ENCODE assay signal across 12 cellular contexts in the genomic region with DNA sequence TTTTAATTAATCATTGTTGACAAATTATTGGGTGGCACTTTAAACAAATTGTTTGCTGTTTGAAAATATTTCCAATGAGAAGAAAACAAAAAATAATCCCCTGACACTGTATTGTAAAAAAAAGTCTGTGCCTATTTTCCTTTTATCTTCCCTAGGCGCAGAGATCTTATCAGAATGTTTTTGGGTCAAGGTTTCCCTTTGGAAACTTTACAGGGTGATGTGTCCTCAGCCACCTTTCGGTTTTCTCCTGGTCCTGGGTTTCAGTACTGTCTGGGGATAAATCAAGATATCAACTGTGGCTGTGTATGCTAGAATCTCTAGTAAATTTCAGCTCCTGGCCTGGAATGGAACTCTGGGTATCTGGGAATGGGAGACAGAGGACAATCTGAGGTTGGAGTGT. TPM values are rescaled to one million over a fixed set of nuclear protein-coding genes. Genes with fewer than 3 reads are reported as not detected.
DNase-seq lines count a peak whose midpoint lies in the region; ATAC-seq and TF ChIP-seq lines count a peak whose summit lies in the region.
"Had no signal": no experiment of that assay in that cellular context is flagged by ENCODE, and none has a peak within 500 bp of the region (broad histone marks: within the 10 kb centered on the region; RNA-seq: fewer than 3 reads in every experiment).

No MANE protein-coding gene starts in this region.

- TF ChIP-seq CTCF in LNCaP clone FGC (IDR thresholded peaks at IDR 0.05; ENCODE audit: control insufficient read depth, extremely low read depth, insufficient read depth) (no peak), brain (conservative IDR thresholded peaks at IDR 0.05) (no peak), neural crest cell (conservative IDR thresholded peaks at IDR 0.05) (no peak)

- H3K9me3 ChIP-seq in ES-I3 (ENCODE audit: control insufficient read depth, insufficient read depth, low read length): no peaks in the 10 kb centered on the region

- H3K36me3 ChIP-seq in ES-I3 (ENCODE audit: insufficient read depth, low read length): 0 out of 2 replicates have a peak, but pooled peaks cover 4% of the 10 kb centered on the region

- DNase-seq in LNCaP clone FGC (ENCODE audit: low read depth): no peak
- DNase-seq in neural crest cell (ENCODE audit: low read depth, low spot score): no peak
- no peak for DNase-seq in GF-D8 (lab: John Stamatoyannopoulos, UW)
- no peak for DNase-seq in kidney glomerular epithelial cell (lab: John Stamatoyannopoulos, UW)
- no peak for DNase-seq in H4 (ENCODE audit: low spot score)
- DNase-seq: amygdala; midbrain; NCI-H1930; stimulated activated CD4-positive, alpha-beta T cell treated with anti-CD3 and anti-CD28 coated beads, Interleukin-4, amount 100 ng/mL, for 1 hour had no signal

- no peak for ATAC-seq in GM18498 (IDR thresholded peaks at IDR 0.05; ENCODE audit: unreplicated experiment)

- peaks cover 11 to 36% (median 26%) of the 10 kb centered on the region in 5 experiments for H3K9me3 Mint-ChIP-seq in brain
- peaks cover 9% of the 10 kb centered on the region for H3K9me3 Mint-ChIP-seq in neural crest cell

- 0 out of 2 replicates have a peak overlapping the region, but pooled peaks have one; percentile 7 for H3K4me3 ChIP-seq in LNCaP clone FGC (ENCODE audit: low read depth, low read length)

- peaks cover 44% of the 10 kb centered on the region for H3K36me3 Mint-ChIP-seq in brain
- peaks cover 44% of the 10 kb centered on the region for H3K36me3 Mint-ChIP-seq in neural crest cell (ENCODE audit: low read depth)

- H3K9ac ChIP-seq in ES-I3 (ENCODE audit: low read depth, low read length): peak overlapping the region; percentile 91

- H3K27ac Mint-ChIP-seq in brain (peak overlapping the region; percentile 10 to 98 (median 96)), neural crest cell (ENCODE audit: unreplicated experiment) (peak overlapping the region; percentile 62)

- H3K4me3 Mint-ChIP-seq in brain: peak overlapping the region; percentile 96 to 98 (median 97)
- peak overlapping the region; percentile 98 for H3K4me3 Mint-ChIP-seq in neural crest cell

- H3K4me1 Mint-ChIP-seq in brain (peaks cover 36% of the 10 kb centered on the region), neural crest cell (peaks cover 31% of the 10 kb centered on the region)

- peaks cover 8% of the 10 kb centered on the region; the same call in 1 of the 2 replicates for H3K4me1 ChIP-seq in ES-I3 (ENCODE audit: insufficient read depth, low read length)

- H3K27me3 Mint-ChIP-seq in brain (peaks cover 11% of the 10 kb centered on the region), neural crest cell (ENCODE audit: low read depth) (peaks cover 5% of the 10 kb centered on the region)

RNA-seq across cellular contexts. Expression of gene ZNF107, which starts 1.4 kb away (rescaled TPM):
- polyA plus RNA-seq in brain (ENCODE audit: insufficient read depth, low read depth, low replicate concordance): 0.56 TPM
- total RNA-seq in neural crest cell: 18.7 and 18.8 TPM in 2 replicates
- 2.5 and 5.4 TPM in 2 replicates for total RNA-seq in H4 (2014; rRNA removed; shearing (Covaris generic))
